In genomic region chr9:35685506-35685905, GRCh38 we compare ENCODE assay signal across 1 cellular context.
TF ChIP-seq lines count a peak whose summit lies in the region.

No MANE protein-coding gene starts in this region.

TF ChIP-seq in HepG2, 621 proteins besides CTCF, POLR2A, EP300 and RAD21:
- no peak for TF ChIP-seq KDM3A (CRISPR knock-in tag; IDR thresholded peaks at IDR 0.05; ENCODE audit: low read depth)
- peak; percentile 56; the same call in 1 of the 2 replicates for TF ChIP-seq NR2C2 (CRISPR knock-in tag; IDR thresholded peaks at IDR 0.05; ENCODE audit: borderline replicate concordance)
- TF ChIP-seq ZNF687 (CRISPR knock-in tag; IDR thresholded peaks at IDR 0.05), result peak; percentile 32
- TF ChIP-seq CAMTA2 (CRISPR knock-in tag; IDR thresholded peaks at IDR 0.05; ENCODE audit: borderline replicate concordance), result no peak
- TF ChIP-seq NR2F6 (IDR thresholded peaks at IDR 0.05), result peak; percentile 37; the same call in 1 of the 2 replicates
- TF ChIP-seq NR2F6 (CRISPR knock-in tag; IDR thresholded peaks at IDR 0.05), result no peak
- 0 out of 2 replicates have a peak, but pooled peaks have one; percentile 21 for TF ChIP-seq NR2F2 (IDR thresholded peaks at IDR 0.05; ENCODE audit: borderline replicate concordance, low read depth)
- TF ChIP-seq HNF4A (CRISPR knock-in tag; IDR thresholded peaks at IDR 0.05), result 0 out of 2 replicates have a peak, but pooled peaks have one; percentile 1
TF ChIP-seq in HepG2: peak in this region for 5.
